ENCODE assay signal across 1 cellular context in the genomic region with DNA sequence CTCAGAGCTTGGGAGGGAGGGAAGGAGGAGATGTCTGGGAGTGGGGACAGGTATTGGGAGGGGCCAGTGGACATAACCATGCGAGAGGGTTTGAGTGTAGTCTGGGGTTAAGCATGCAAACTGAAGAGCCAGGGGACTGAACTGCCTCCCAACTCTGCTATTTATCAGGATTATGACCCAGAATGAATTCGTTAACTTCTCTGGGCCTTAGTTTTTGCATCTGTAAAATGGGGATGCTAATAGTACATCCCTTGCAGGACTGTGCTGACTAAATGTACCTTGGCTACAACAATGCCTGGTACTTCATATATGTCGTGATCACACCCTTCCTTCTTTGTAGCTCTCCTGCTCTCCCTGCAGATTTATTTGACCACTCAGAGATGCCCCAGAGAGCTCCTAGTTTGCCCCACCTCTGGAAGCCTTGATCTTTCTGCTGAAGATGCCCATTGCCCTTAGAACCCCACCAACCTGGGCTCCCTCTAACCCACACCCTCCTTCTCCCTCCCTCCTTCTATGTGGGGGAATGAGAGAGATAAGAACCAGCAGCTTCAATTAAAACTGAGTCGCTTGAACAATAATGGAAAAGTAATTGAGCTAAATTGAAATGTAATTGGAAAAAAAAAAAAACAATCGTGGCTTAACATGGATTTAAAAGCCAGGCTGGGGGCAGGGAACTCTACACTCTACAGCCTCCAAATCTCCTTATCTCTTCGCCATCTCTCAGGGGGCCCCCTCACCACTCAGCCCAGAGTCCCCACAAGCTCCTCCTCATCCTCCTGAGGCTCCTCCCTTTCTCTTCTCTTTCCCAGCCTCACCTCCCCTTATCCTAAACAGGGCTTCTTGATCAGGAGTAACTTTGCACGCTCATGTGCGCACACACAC.
TF ChIP-seq lines count a peak whose summit lies in the region.

No MANE protein-coding gene starts in this region.

TF ChIP-seq in HCT116, 20 proteins besides CTCF, POLR2A, EP300 and RAD21 (continued from another document):
- TF ChIP-seq SIN3A (IDR thresholded peaks at IDR 0.05; ENCODE audit: low read depth): no peak
- TF ChIP-seq, protein P1, sequence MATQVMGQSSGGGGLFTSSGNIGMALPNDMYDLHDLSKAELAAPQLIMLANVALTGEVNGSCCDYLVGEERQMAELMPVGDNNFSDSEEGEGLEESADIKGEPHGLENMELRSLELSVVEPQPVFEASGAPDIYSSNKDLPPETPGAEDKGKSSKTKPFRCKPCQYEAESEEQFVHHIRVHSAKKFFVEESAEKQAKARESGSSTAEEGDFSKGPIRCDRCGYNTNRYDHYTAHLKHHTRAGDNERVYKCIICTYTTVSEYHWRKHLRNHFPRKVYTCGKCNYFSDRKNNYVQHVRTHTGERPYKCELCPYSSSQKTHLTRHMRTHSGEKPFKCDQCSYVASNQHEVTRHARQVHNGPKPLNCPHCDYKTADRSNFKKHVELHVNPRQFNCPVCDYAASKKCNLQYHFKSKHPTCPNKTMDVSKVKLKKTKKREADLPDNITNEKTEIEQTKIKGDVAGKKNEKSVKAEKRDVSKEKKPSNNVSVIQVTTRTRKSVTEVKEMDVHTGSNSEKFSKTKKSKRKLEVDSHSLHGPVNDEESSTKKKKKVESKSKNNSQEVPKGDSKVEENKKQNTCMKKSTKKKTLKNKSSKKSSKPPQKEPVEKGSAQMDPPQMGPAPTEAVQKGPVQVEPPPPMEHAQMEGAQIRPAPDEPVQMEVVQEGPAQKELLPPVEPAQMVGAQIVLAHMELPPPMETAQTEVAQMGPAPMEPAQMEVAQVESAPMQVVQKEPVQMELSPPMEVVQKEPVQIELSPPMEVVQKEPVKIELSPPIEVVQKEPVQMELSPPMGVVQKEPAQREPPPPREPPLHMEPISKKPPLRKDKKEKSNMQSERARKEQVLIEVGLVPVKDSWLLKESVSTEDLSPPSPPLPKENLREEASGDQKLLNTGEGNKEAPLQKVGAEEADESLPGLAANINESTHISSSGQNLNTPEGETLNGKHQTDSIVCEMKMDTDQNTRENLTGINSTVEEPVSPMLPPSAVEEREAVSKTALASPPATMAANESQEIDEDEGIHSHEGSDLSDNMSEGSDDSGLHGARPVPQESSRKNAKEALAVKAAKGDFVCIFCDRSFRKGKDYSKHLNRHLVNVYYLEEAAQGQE (IDR thresholded peaks at IDR 0.05; ENCODE audit: low read depth): no peak
- no peak for TF ChIP-seq TCF7L2 (IDR thresholded peaks at IDR 0.05; ENCODE audit: borderline replicate concordance, extremely low read depth, insufficient read depth, insufficient read length)
- TF ChIP-seq EGR1 (IDR thresholded peaks at IDR 0.05; ENCODE audit: low read depth): no peak
- no peak for TF ChIP-seq YY1 (IDR thresholded peaks at IDR 0.05; ENCODE audit: extremely low read depth, insufficient replicate concordance, low read depth, low read length)
- TF ChIP-seq CBX3 (IDR thresholded peaks at IDR 0.05; ENCODE audit: low read depth): no peak
- no peak for TF ChIP-seq SRF (IDR thresholded peaks at IDR 0.05; ENCODE audit: low read depth)
